Comparison of ENCODE assay signal across 7 cellular contexts in the genomic region with DNA sequence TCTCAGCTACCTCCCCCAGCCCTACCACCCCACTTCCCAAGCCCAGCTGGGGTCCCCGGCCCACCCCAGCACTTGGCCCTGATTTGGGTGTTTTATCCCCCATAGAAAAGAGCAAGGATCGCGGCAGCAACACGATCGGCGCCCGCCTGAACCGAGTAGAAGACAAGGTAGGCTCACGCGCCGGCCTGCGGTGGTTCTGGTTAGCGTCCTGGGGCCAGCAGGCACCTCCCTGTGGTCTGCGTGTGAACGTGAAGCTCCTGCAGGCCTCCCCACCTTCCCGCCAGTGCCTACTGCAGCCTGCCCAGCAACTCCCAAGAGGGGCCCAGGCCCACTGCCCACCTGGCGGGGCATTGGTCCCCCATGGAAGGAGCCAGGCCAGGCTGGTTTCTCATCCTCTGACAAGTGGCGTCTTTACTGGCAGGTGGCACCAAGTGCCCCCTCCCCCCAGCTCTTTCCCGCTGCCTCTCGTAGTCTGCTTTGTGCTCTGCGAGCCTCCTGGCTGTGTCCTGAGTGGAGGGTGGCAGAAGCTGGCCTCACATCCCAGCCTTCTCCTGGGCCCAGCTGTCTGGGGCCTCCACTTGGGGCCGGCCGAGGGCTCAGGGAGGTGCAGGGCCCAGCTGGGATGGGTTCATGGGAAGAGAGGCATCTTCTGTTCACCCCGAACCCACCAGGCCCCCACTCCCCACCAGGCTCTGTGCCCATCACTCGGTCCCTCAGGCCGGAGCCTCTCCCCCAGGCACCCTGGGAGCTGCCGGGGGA.
DNase-seq lines count a peak whose midpoint lies in the region; ATAC-seq and TF ChIP-seq lines count a peak whose summit lies in the region.

No MANE protein-coding gene starts in this region.

- H4K20me1 ChIP-seq in smooth muscle cell (ENCODE audit: low read depth), result no peaks in the 10 kb centered on the region

- no peak overlapping the region for H3K4me3 Mint-ChIP-seq in T-helper 17 cell

- peak overlapping the region; percentile 41 for H3K27ac Mint-ChIP-seq in T-helper 17 cell

- no peaks in the 10 kb centered on the region for H3K27me3 Mint-ChIP-seq in T-helper 17 cell

- peaks cover 5% of the 10 kb centered on the region for H3F3A ChIP-seq in smooth muscle cell (ENCODE audit: low read depth)

- H3K4me3 ChIP-seq in left ventricle myocardium inferior (peak overlapping the region; percentile 48), smooth muscle cell (no peak overlapping the region)
- no peak overlapping the region for H3K4me3 ChIP-seq in effector memory CD4-positive, alpha-beta T cell (ENCODE audit: insufficient read depth, low read depth, low read length, poor library complexity, severe bottlenecking)

- no peak for TF ChIP-seq CTCF in left ventricle myocardium inferior (IDR thresholded peaks at IDR 0.05; ENCODE audit: borderline replicate concordance)
- no peak for TF ChIP-seq CTCF in smooth muscle cell (IDR thresholded peaks at IDR 0.05; ENCODE audit: borderline replicate concordance, insufficient read depth, poor library complexity, severe bottlenecking)

- intact Hi-C loops in left ventricle myocardium inferior (cut with micrococcal nuclease), result no loop called here

- ATAC-seq in T-helper 17 cell (no peak), HG02571 (IDR thresholded peaks at IDR 0.05; ENCODE audit: unreplicated experiment) (no peak)

- H3K4me1 ChIP-seq in left ventricle myocardium inferior, result peaks cover 53% of the 10 kb centered on the region
- peaks cover 20% of the 10 kb centered on the region for H3K4me1 ChIP-seq in smooth muscle cell (ENCODE audit: low read depth)
- peaks cover 9% of the 10 kb centered on the region for H3K4me1 ChIP-seq in effector memory CD4-positive, alpha-beta T cell (ENCODE audit: control insufficient read depth, insufficient read depth, low read length, poor library complexity, severe bottlenecking)

- peaks cover 10% of the 10 kb centered on the region for H3K4me1 Mint-ChIP-seq in T-helper 17 cell

- no peak overlapping the region for H3K9ac ChIP-seq in smooth muscle cell (ENCODE audit: low read depth)

- H3K36me3 Mint-ChIP-seq in T-helper 17 cell (ENCODE audit: low read depth), result peaks cover 5% of the 10 kb centered on the region

- DNase-seq in NCI-H1092 (lab: John Stamatoyannopoulos, UW), result peak; percentile 69
- peak in 1 of 3 donors; percentile 6 for DNase-seq in T-helper 17 cell
- DNase-seq in left ventricle myocardium inferior, result peak; percentile 16
- DNase-seq in smooth muscle cell (lab: John Stamatoyannopoulos, UW; ENCODE audit: unreplicated experiment), result no peak
- DNase-seq in AG20443 (ENCODE audit: low spot score), result no peak
- no peak for DNase-seq in effector memory CD4-positive, alpha-beta T cell

- peak overlapping the region; percentile 96 for H3K27ac ChIP-seq in left ventricle myocardium inferior (replicated peaks)
- H3K27ac ChIP-seq in smooth muscle cell (ENCODE audit: low read depth), result peak overlapping the region; percentile 83
- no peak overlapping the region for H3K27ac ChIP-seq in effector memory CD4-positive, alpha-beta T cell (ENCODE audit: insufficient read depth, low read length, poor library complexity, severe bottlenecking)

- WGBS in smooth muscle cell (ENCODE audit: low lambda C conversion rate), result 76% methylated on average over 26 of the region's 27 CpGs

- no peaks in the 10 kb centered on the region for H3K36me3 ChIP-seq in left ventricle myocardium inferior
- H3K36me3 ChIP-seq in smooth muscle cell (ENCODE audit: low read depth), result no peaks in the 10 kb centered on the region
- H3K36me3 ChIP-seq in effector memory CD4-positive, alpha-beta T cell (ENCODE audit: control insufficient read depth, insufficient read depth, low read length), result peaks cover 6% of the 10 kb centered on the region

- peak overlapping the region; percentile 12 for H2AFZ ChIP-seq in smooth muscle cell (ENCODE audit: low read depth)

- H3K9me3 ChIP-seq in T-helper 17 cell (ENCODE audit: control insufficient read depth, low read length, poor library complexity, severe bottlenecking), result no peaks in the 10 kb centered on the region
- H3K9me3 ChIP-seq in left ventricle myocardium inferior (replicated peaks), result no peaks in the 10 kb centered on the region
- no peaks in the 10 kb centered on the region for H3K9me3 ChIP-seq in smooth muscle cell (replicated peaks; ENCODE audit: low read depth)
- H3K9me3 ChIP-seq in effector memory CD4-positive, alpha-beta T cell (ENCODE audit: control insufficient read depth, low read length), result no peaks in the 10 kb centered on the region

- H3K27me3 ChIP-seq in left ventricle myocardium inferior (ENCODE audit: low read depth) (no peaks in the 10 kb centered on the region), smooth muscle cell (ENCODE audit: low read depth) (no peaks in the 10 kb centered on the region)
- H3K27me3 ChIP-seq in effector memory CD4-positive, alpha-beta T cell (replicated peaks; ENCODE audit: control insufficient read depth, insufficient read depth, low read length, poor library complexity, severe bottlenecking), result no peaks in the 10 kb centered on the region

- H3K4me2 ChIP-seq in smooth muscle cell, result peak overlapping the region; percentile 68

- H3K79me2 ChIP-seq in smooth muscle cell (ENCODE audit: low read depth), result no peaks in the 10 kb centered on the region

Comparison
In these comparisons a context has a peak if more than half of its experiments do, and no peak if none do; other contexts are left out.
1. DNase-seq: peak in NCI-H1092 (single experiment) and left ventricle myocardium inferior (single experiment); none in smooth muscle cell (single experiment), AG20443 (single experiment) and effector memory CD4-positive, alpha-beta T cell (0 of 3).